ENCODE assay signal across 14 cellular contexts in the genomic region with DNA sequence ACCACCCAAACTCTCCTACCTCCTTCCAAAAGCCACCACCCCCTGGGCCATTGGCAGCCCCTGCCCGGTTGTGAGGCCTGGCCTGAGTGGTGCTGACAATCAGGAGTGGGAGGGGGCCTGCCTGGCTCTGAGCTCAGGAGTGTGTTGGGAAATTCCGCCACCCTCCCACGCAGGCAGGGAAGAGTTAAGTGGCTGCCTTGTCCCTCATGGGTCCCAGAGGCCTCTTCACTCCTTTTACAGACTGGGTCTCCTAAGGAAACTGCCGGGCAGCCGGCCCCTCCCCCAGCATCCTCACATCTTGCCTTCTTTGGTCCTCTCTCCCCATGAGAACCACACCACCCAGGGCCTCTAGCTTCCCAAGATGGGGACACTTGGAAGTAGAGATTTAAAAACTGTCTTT. TPM values are rescaled to one million over a fixed set of nuclear protein-coding genes. Genes with fewer than 3 reads are reported as not detected.
DNase-seq lines count a peak whose midpoint lies in the region; ATAC-seq and TF ChIP-seq lines count a peak whose summit lies in the region.
"Had no signal": no experiment of that assay in that cellular context is flagged by ENCODE, and none has a peak within 500 bp of the region (broad histone marks: within the 10 kb centered on the region; RNA-seq: fewer than 3 reads in every experiment).

No MANE protein-coding gene starts in this region.

- H3K27me3 Mint-ChIP-seq in Calu3 (ENCODE audit: unreplicated experiment) = no peaks in the 10 kb centered on the region
- H3K27me3 Mint-ChIP-seq: activated CD4-positive, alpha-beta T cell treated with anti-CD3 and anti-CD28 coated beads, Interleukin-2, amount 10 ng/mL, durations not matched to agents 24 days and 14 days; CD4-positive, alpha-beta memory T cell had no signal

- BruUV-seq in Calu3 (replicated peaks; lab: Mats Ljungman, UMichigan) = no TSS peak

- no peak overlapping the region for H3K4me3 ChIP-seq in suprapubic skin

- peaks cover 69% of the 10 kb centered on the region for H3K4me1 ChIP-seq in suprapubic skin

- no peaks in the 10 kb centered on the region for H3K27me3 ChIP-seq in suprapubic skin

- H3K4me3 Mint-ChIP-seq in Calu3 (ENCODE audit: low read depth, unreplicated experiment) = no peak overlapping the region
- H3K4me3 Mint-ChIP-seq: activated CD4-positive, alpha-beta T cell treated with anti-CD3 and anti-CD28 coated beads, Interleukin-2, amount 10 ng/mL, durations not matched to agents 24 days and 14 days had no signal

- TF ChIP-seq POLR2A in suprapubic skin (IDR thresholded peaks at IDR 0.05) = no peak

- H3K36me3 Mint-ChIP-seq in Calu3 (ENCODE audit: insufficient read depth, unreplicated experiment) = peaks cover 15% of the 10 kb centered on the region

- H3K4me1 Mint-ChIP-seq in Calu3 (ENCODE audit: low read depth, unreplicated experiment) = peaks cover 63% of the 10 kb centered on the region

- TF ChIP-seq EP300 in suprapubic skin (IDR thresholded peaks at IDR 0.05) = no peak

- peak overlapping the region; percentile 47 for H3K27ac ChIP-seq in cingulate gyrus (ENCODE audit: low read depth, low read length)
- H3K27ac ChIP-seq in suprapubic skin = peak overlapping the region; percentile 26
- H3K27ac ChIP-seq: HL-60 had no signal

- 46% methylated on average over 5 of the region's 5 CpGs for WGBS in suprapubic skin

- CTCF ChIA-PET in Calu3 (lab: Charles Lee) = interaction anchor here (0.7 to 1.3 kb wide), 2 partner anchors 14 to 15 kb away, joined by 4 read pairs; no protein-coding TSS in a partner anchor

- intact Hi-C loops in Calu3 (cut with micrococcal nuclease; ENCODE audit: unreplicated experiment) = loop anchor here (2.0 to 5.0 kb wide), 2 partner anchors 45 to 111 kb away; a partner anchor contains a TSS

- no peak overlapping the region for H3K27ac Mint-ChIP-seq in Calu3 (ENCODE audit: unreplicated experiment)

- no peaks in the 10 kb centered on the region for H3K36me3 ChIP-seq in suprapubic skin

- H3K9me3 Mint-ChIP-seq in Calu3 (ENCODE audit: low read depth, unreplicated experiment) = no peaks in the 10 kb centered on the region

- TF ChIP-seq CTCF in suprapubic skin (IDR thresholded peaks at IDR 0.05) (no peak), Calu3 (IDR thresholded peaks at IDR 0.05; ENCODE audit: unreplicated experiment) (no peak)

- DNase-seq in mucosa of gallbladder (ENCODE audit: low spot score) (peak; percentile 29), suprapubic skin (ENCODE audit: low spot score in 2 of 2) (no peak), Calu3 (no peak), middle frontal gyrus (ENCODE audit: extremely low spot score, low spot score) (no peak), NCI-H345 treated with DMSO at 0.1 percent for 48 hours (lab: John Stamatoyannopoulos, UW; ENCODE audit: unreplicated experiment) (no peak)
- DNase-seq: activated CD4-positive, alpha-beta T cell treated with anti-CD3 and anti-CD28 coated beads, Interleukin-2, amount 10 ng/mL, durations not matched to agents 24 days and 14 days; activated effector memory CD4-positive, alpha-beta T cell treated with anti-CD3 and anti-CD28 coated beads, Interleukin-2, amount 50 U/mL, for 16 hours; CD4-positive, alpha-beta memory T cell; GF-D8; MV-4-11; nucleus accumbens had no signal

- no peaks in the 10 kb centered on the region for H3K9me3 ChIP-seq in suprapubic skin

- peak; percentile 20 for ATAC-seq in HG02610 (IDR thresholded peaks at IDR 0.05; ENCODE audit: unreplicated experiment)

RNA-seq across cellular contexts. Expression of a gene that starts 47.3 kb away (rescaled TPM):
- total RNA-seq in mucosa of gallbladder = 10.6 TPM
- total RNA-seq in suprapubic skin = 10 to 100 TPM; 13.7 to 21.7 (median 17.7) TPM
- total RNA-seq in Calu3 (2022) = 8.8 and 9.3 TPM in 2 replicates
